Comparison of ENCODE assay signal across 9 cellular contexts in genomic region chr3:133211449-133211848, GRCh38.
DNase-seq lines count a peak whose midpoint lies in the region; ATAC-seq and TF ChIP-seq lines count a peak whose summit lies in the region.
"Had no signal": no experiment of that assay in that cellular context is flagged by ENCODE, and none has a peak within 500 bp of the region (broad histone marks: within the 10 kb centered on the region; RNA-seq: fewer than 3 reads in every experiment).

No MANE protein-coding gene starts in this region.

- no peaks in the 10 kb centered on the region for H3K9me3 ChIP-seq in ovary

- no peak overlapping the region for H3K27ac ChIP-seq in ovary

- no peaks in the 10 kb centered on the region for H3K36me3 ChIP-seq in ovary

- no peak overlapping the region for H3K4me3 ChIP-seq in ovary

- TF ChIP-seq POLR2A in ovary (IDR thresholded peaks at IDR 0.05) = no peak

- 47 to 52% (median 50%) methylated on average over 2 of the region's 2 CpGs for WGBS in ovary, 3 donors

- intact Hi-C loops in ovary (cut with DNase I) = no loop called here

- TF ChIP-seq CTCF in ovary (IDR thresholded peaks at IDR 0.05) = no peak

- DNase-seq in Kasumi-1 (lab: John Stamatoyannopoulos, UW) = peak; percentile 97 to 98
- DNase-seq in germinal center (ENCODE audit: low spot score) = peak; percentile 20
- no peak for DNase-seq in NCI-H1694 (lab: John Stamatoyannopoulos, UW)
- DNase-seq in HCEC 1CT = no peak
- no peak for DNase-seq in cerebellum (ENCODE audit: low spot score)
- no peak for DNase-seq in ovary
- DNase-seq: IMR-90 had no signal

- TF ChIP-seq EP300 in ovary (IDR thresholded peaks at IDR 0.05) = no peak

- ATAC-seq in GM18502 (IDR thresholded peaks at IDR 0.05; ENCODE audit: poor library complexity, unreplicated experiment) (peak; percentile 99), GM21786 (IDR thresholded peaks at IDR 0.05; ENCODE audit: unreplicated experiment) (peak; percentile 96)

- H3K27me3 ChIP-seq in ovary = no peaks in the 10 kb centered on the region

- no peaks in the 10 kb centered on the region for H3K4me1 ChIP-seq in ovary (ENCODE audit: insufficient read depth)

Comparison
In these comparisons a context has a peak if more than half of its experiments do, and no peak if none do; other contexts are left out.
1. DNase-seq: peak in Kasumi-1 (2 of 2) and germinal center (single experiment); none in NCI-H1694 (single experiment), HCEC 1CT (single experiment), cerebellum (single experiment) and ovary (0 of 5).